In the genomic region with DNA sequence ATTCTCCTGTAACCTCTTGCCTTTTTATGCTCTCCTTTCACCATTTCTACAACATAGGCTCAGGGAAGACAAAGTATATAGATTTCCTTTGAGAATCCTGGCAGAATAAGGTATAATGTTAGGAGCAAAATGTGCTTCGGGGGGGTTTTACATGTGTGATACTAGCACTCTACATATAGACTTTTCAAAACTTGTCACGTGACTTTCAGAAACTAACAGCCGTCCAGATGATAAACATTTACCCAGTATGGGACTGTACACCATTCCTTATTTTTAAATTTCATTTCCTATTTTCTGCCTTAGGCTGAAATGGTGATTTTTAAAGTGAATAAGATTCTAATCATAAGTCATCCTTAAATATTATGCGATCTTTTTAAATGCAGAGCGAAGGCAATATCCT, we compare ENCODE assay signal across 31 cellular contexts.
"Had no signal": no experiment of that assay in that cellular context is flagged by ENCODE, and none has a peak within 500 bp of the region (broad histone marks: within the 10 kb centered on the region; RNA-seq: fewer than 3 reads in every experiment).

No MANE protein-coding gene starts in this region.

- H3K79me2 ChIP-seq: parathyroid adenoma had no signal

- H3K36me3 ChIP-seq: neural progenitor cell, ovary, spleen, suprapubic skin, tibial artery, transverse colon, upper lobe of right lung, uterus had no signal

- H3K27ac ChIP-seq: neural progenitor cell, ovary, parathyroid adenoma, psoas muscle, skin epidermis, spleen, suprapubic skin, testis, tibial artery, transverse colon, upper lobe of right lung, uterus had no signal

- H3K9me3 ChIP-seq: ovary, psoas muscle, suprapubic skin, testis, transverse colon, upper lobe of right lung, uterus had no signal

- H3K4me3 ChIP-seq: neural progenitor cell, ovary, psoas muscle, skin epidermis, smooth muscle cell, spleen, suprapubic skin, testis, tibial artery, transverse colon, upper lobe of right lung, uterus had no signal

- H3K9ac ChIP-seq: neural progenitor cell, parathyroid adenoma had no signal

- H3K36me3 Mint-ChIP-seq: neural progenitor cell; stimulated activated memory B cell treated with anti-CD40 and anti-IgM and Interleukin-4, amounts not matched to agents 10 μg/mL and 1 μg/mL and 100 μg/mL, for 72 hours; type B pancreatic cell had no signal

- H3K9me3 Mint-ChIP-seq: neural progenitor cell; stimulated activated memory B cell treated with anti-CD40 and anti-IgM and Interleukin-4, amounts not matched to agents 10 μg/mL and 1 μg/mL and 100 μg/mL, for 72 hours; stimulated activated naive CD8-positive, alpha-beta T cell treated with anti-CD3 and anti-CD28 coated beads, Interleukin-15, amount 100 ng/mL, for 72 hours; type B pancreatic cell had no signal

- H3K4me1 ChIP-seq: neural progenitor cell, parathyroid adenoma, psoas muscle, spleen, suprapubic skin, testis, tibial artery, transverse colon, upper lobe of right lung, uterus had no signal

- H3K4me1 Mint-ChIP-seq: natural killer cell; stimulated activated memory B cell treated with anti-CD40 and anti-IgM and Interleukin-4, amounts not matched to agents 10 μg/mL and 1 μg/mL and 100 μg/mL, for 72 hours; stimulated activated naive CD8-positive, alpha-beta T cell treated with anti-CD3 and anti-CD28 coated beads, Interleukin-15, amount 100 ng/mL, for 72 hours had no signal

- DNase-seq: natural killer cell; occipital lobe; ovary; posterior cingulate gyrus; psoas muscle; right cardiac atrium; spleen; stimulated activated CD4-positive, alpha-beta T cell treated with anti-CD3 and anti-CD28 coated beads, Interleukin-12 subunit alpha, Interleukin-12 subunit beta, amount 100 ng/mL, for 4 hours; stimulated activated CD4-positive, alpha-beta T cell treated with anti-CD3 and anti-CD28 coated beads, Interleukin-1b, Interleukin-23, amount 100 ng/mL, for 48 hours; stimulated activated CD4-positive, alpha-beta T cell treated with anti-CD3 and anti-CD28 coated beads, Interleukin-4, amount 100 ng/mL, for 1 hour; stimulated activated CD4-positive, alpha-beta T cell treated with anti-CD3 and anti-CD28 coated beads, Interleukin-4, amount 100 ng/mL, for 4 hours; stimulated activated CD8-positive, alpha-beta memory T cell treated with anti-CD3 and anti-CD28 coated beads, Interleukin-4, amount 100 ng/mL, for 48 hours; stimulated activated naive CD4-positive, alpha-beta T cell; stimulated activated naive CD8-positive, alpha-beta T cell treated with anti-CD3 and anti-CD28 coated beads, Interleukin-15, amount 100 ng/mL, for 72 hours; stimulated activated naive CD8-positive, alpha-beta T cell treated with anti-CD3 and anti-CD28 coated beads, Interleukin-15, Interleukin-2, amounts not matched to agents 100 U/mL and 50 U/mL, for 24 hours; substantia nigra; testis; tibial artery; transverse colon; upper lobe of right lung; uterus had no signal

- H3K27me3 Mint-ChIP-seq: progenitor cell of endocrine pancreas; stimulated activated memory B cell treated with anti-CD40 and anti-IgM and Interleukin-4, amounts not matched to agents 10 μg/mL and 1 μg/mL and 100 μg/mL, for 72 hours; stimulated activated naive CD8-positive, alpha-beta T cell treated with anti-CD3 and anti-CD28 coated beads, Interleukin-15, amount 100 ng/mL, for 72 hours had no signal

- ATAC-seq: natural killer cell; psoas muscle; right cardiac atrium; sciatic nerve; stimulated activated memory B cell treated with anti-CD40 and anti-IgM and Interleukin-4, amounts not matched to agents 10 μg/mL and 1 μg/mL and 100 μg/mL, for 72 hours; stimulated activated naive CD8-positive, alpha-beta T cell treated with anti-CD3 and anti-CD28 coated beads, Interleukin-15, amount 100 ng/mL, for 72 hours; stimulated activated naive CD8-positive, alpha-beta T cell treated with anti-CD3 and anti-CD28 coated beads, Interleukin-15, Interleukin-2, amounts not matched to agents 100 U/mL and 50 U/mL, for 24 hours; upper lobe of right lung had no signal

- H3K27ac Mint-ChIP-seq: natural killer cell; nephron; neural progenitor cell; progenitor cell of endocrine pancreas; stimulated activated memory B cell treated with anti-CD40 and anti-IgM and Interleukin-4, amounts not matched to agents 10 μg/mL and 1 μg/mL and 100 μg/mL, for 72 hours; stimulated activated naive CD8-positive, alpha-beta T cell treated with anti-CD3 and anti-CD28 coated beads, Interleukin-15, amount 100 ng/mL, for 72 hours; type B pancreatic cell had no signal

- H3K27me3 ChIP-seq: neural progenitor cell, ovary, spleen, suprapubic skin, testis, tibial artery, transverse colon, upper lobe of right lung, uterus had no signal

- H3K4me3 Mint-ChIP-seq: natural killer cell; nephron; neural progenitor cell; stimulated activated memory B cell treated with anti-CD40 and anti-IgM and Interleukin-4, amounts not matched to agents 10 μg/mL and 1 μg/mL and 100 μg/mL, for 72 hours; stimulated activated naive CD8-positive, alpha-beta T cell treated with anti-CD3 and anti-CD28 coated beads, Interleukin-15, amount 100 ng/mL, for 72 hours; type B pancreatic cell had no signal

- H2AFZ ChIP-seq: neural progenitor cell, parathyroid adenoma had no signal

- H3K4me2 ChIP-seq: neural progenitor cell had no signal
